ENCODE assay signal across 2 cellular contexts in the genomic region with DNA sequence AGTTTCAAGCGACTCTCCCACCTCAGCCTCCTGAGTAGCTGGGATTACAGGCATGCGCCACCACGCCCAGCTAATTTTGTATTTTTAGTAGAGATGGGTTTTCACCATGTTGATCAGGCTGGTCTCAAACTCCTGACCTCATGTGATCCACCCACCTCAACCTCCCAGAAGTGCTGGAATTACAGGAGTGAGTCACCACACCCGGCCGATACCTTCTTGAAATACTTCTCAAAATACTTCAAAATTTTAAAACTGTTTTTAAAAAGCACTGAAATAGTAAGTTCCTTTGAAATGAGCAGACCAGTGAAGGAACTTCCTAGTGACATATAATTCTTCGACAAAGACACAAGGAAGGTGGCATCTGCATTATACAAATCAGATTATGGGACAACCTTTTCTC. TPM values are rescaled to one million over a fixed set of nuclear protein-coding genes. Genes with fewer than 3 reads are reported as not detected.
"Had no signal": no experiment of that assay in that cellular context is flagged by ENCODE, and none has a peak within 500 bp of the region (broad histone marks: within the 10 kb centered on the region; RNA-seq: fewer than 3 reads in every experiment).

No MANE protein-coding gene starts in this region.

RNA-seq across cellular contexts. Expression of a gene that starts 54.4 kb away (rescaled TPM):
- total RNA-seq: dermis microvascular lymphatic vessel endothelial cell, myocyte had no signal
